Comparison of ENCODE assay signal across 10 cellular contexts in genomic region chr15:63044645-63045437, GRCh38. TPM values are rescaled to one million over a fixed set of nuclear protein-coding genes. Genes with fewer than 3 reads are reported as not detected.
DNase-seq lines count a peak whose midpoint lies in the region; TF ChIP-seq lines count a peak whose summit lies in the region.
"Had no signal": no experiment of that assay in that cellular context is flagged by ENCODE, and none has a peak within 500 bp of the region (broad histone marks: within the 10 kb centered on the region; RNA-seq: fewer than 3 reads in every experiment).

No MANE protein-coding gene starts in this region.

- intact Hi-C loops in OCI-LY7 (cut with micrococcal nuclease; ENCODE audit: unreplicated experiment): loop anchor here (5.0 to 10.0 kb wide), 2 partner anchors 232 to 360 kb away; partner anchors contain the start of gene APH1B

- no peaks in the 10 kb centered on the region for H3K9me2 ChIP-seq in OCI-LY7 (ENCODE audit: insufficient read depth, low read length)

- H3K27ac ChIP-seq in OCI-LY7 (ENCODE audit: low read depth, low read length, poor library complexity, severe bottlenecking): no peak overlapping the region

- TF ChIP-seq CTCF in epithelial cell of esophagus (IDR thresholded peaks at IDR 0.05; ENCODE audit: insufficient read depth, low read depth, low read length, missing control alignments): no peak
- no peak for TF ChIP-seq CTCF in OCI-LY7 (conservative IDR thresholded peaks at IDR 0.05; ENCODE audit: low read length)

- CTCF ChIA-PET in OCI-LY7 (lab: Charles Lee; ENCODE audit: unreplicated experiment): interaction anchor here (0.5 kb wide), 1 partner anchor 514 kb away, joined by 3 read pairs; no protein-coding TSS in a partner anchor

- no TSS peak for BruUV-seq in OCI-LY7 (replicated peaks; lab: Mats Ljungman, UMichigan)

- H3K36me3 ChIP-seq in OCI-LY7 (ENCODE audit: insufficient read depth, low read length): no peaks in the 10 kb centered on the region

- H3K79me2 ChIP-seq in OCI-LY7 (ENCODE audit: insufficient read depth, low read depth, low read length): no peaks in the 10 kb centered on the region

- DNase-seq in A172 (ENCODE audit: low spot score): peak; percentile 80
- DNase-seq in M059J (ENCODE audit: low read depth): peak; percentile 70
- DNase-seq in epithelial cell of esophagus (ENCODE audit: low read depth): peak; percentile 52
- DNase-seq in mucosa of gallbladder (ENCODE audit: low spot score): peak; percentile 41
- no peak for DNase-seq in OCI-LY7 (ENCODE audit: low spot score)
- DNase-seq in NCI-H2171 (lab: John Stamatoyannopoulos, UW): no peak
- no peak for DNase-seq in putamen (ENCODE audit: low spot score)
- DNase-seq in 8988T: no peak
- DNase-seq: effector CD8-positive, alpha-beta T cell; T-helper 9 cell had no signal

- no peak overlapping the region for H2AFZ ChIP-seq in OCI-LY7 (ENCODE audit: low read length)

- no peaks in the 10 kb centered on the region for H4K20me1 ChIP-seq in OCI-LY7 (ENCODE audit: insufficient read depth, low read length)

- no peak overlapping the region for H3K4me2 ChIP-seq in OCI-LY7 (ENCODE audit: low read length)

- H3K4me1 ChIP-seq in OCI-LY7 (ENCODE audit: insufficient read depth, low read length, poor library complexity, severe bottlenecking): peaks cover 12% of the 10 kb centered on the region

- no peaks in the 10 kb centered on the region for H3K9me3 ChIP-seq in OCI-LY7 (ENCODE audit: low read length)

- H3K4me3 ChIP-seq in epithelial cell of esophagus (ENCODE audit: low read length) (peak overlapping the region; percentile 91), OCI-LY7 (ENCODE audit: low read depth, low read length, poor library complexity, severe bottlenecking) (no peak overlapping the region)

- POLR2A ChIA-PET in OCI-LY7 (lab: Charles Lee): interaction anchor here (0.6 kb wide), 1 partner anchor 364 kb away, joined by 3 read pairs; no protein-coding TSS in a partner anchor

RNA-seq across cellular contexts. Expression of gene TPM1, which starts 2.3 kb away (rescaled TPM):
- total RNA-seq in A172 (2014; rRNA removed; shearing (Covaris generic)): 666 and 678 TPM in 2 replicates
- 1,051 and 1,337 TPM in 2 replicates for total RNA-seq in M059J (2014; rRNA removed; shearing (Covaris generic))
- 1,361 TPM for total RNA-seq in mucosa of gallbladder
- total RNA-seq in OCI-LY7 (2014; rRNA removed; shearing (Covaris generic)): 19.9 and 20.7 TPM in 2 replicates
- 19.3 and 19.7 TPM in 2 replicates for total RNA-seq in OCI-LY7 (2022)

Comparison
In these comparisons a context has a peak if more than half of its experiments do, and no peak if none do; other contexts are left out.
1. DNase-seq: peak in A172 (single experiment), M059J (single experiment), epithelial cell of esophagus (single experiment) and mucosa of gallbladder (single experiment); none in OCI-LY7 (single experiment), NCI-H2171 (single experiment), putamen (single experiment) and 8988T (single experiment).
2. RNA of gene TPM1, which starts 2.3 kb away (total RNA-seq): 1,361 TPM in mucosa of gallbladder (single experiment), 1,051 to 1,337 TPM in M059J and 666 to 678 TPM in A172; 19.3 to 20.7 TPM in OCI-LY7; every median in the first group is over 10 times any median in the second.